8 cellular contexts compared by ENCODE assay signal in genomic region chr17:69327060-69327831, GRCh38. TPM values are rescaled to one million over a fixed set of nuclear protein-coding genes. Genes with fewer than 3 reads are reported as not detected.
DNase-seq lines count a peak whose midpoint lies in the region; ATAC-seq and TF ChIP-seq lines count a peak whose summit lies in the region.

A gene with protein sequence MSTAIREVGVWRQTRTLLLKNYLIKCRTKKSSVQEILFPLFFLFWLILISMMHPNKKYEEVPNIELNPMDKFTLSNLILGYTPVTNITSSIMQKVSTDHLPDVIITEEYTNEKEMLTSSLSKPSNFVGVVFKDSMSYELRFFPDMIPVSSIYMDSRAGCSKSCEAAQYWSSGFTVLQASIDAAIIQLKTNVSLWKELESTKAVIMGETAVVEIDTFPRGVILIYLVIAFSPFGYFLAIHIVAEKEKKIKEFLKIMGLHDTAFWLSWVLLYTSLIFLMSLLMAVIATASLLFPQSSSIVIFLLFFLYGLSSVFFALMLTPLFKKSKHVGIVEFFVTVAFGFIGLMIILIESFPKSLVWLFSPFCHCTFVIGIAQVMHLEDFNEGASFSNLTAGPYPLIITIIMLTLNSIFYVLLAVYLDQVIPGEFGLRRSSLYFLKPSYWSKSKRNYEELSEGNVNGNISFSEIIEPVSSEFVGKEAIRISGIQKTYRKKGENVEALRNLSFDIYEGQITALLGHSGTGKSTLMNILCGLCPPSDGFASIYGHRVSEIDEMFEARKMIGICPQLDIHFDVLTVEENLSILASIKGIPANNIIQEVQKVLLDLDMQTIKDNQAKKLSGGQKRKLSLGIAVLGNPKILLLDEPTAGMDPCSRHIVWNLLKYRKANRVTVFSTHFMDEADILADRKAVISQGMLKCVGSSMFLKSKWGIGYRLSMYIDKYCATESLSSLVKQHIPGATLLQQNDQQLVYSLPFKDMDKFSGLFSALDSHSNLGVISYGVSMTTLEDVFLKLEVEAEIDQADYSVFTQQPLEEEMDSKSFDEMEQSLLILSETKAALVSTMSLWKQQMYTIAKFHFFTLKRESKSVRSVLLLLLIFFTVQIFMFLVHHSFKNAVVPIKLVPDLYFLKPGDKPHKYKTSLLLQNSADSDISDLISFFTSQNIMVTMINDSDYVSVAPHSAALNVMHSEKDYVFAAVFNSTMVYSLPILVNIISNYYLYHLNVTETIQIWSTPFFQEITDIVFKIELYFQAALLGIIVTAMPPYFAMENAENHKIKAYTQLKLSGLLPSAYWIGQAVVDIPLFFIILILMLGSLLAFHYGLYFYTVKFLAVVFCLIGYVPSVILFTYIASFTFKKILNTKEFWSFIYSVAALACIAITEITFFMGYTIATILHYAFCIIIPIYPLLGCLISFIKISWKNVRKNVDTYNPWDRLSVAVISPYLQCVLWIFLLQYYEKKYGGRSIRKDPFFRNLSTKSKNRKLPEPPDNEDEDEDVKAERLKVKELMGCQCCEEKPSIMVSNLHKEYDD (N-terminal part only) (minus strand): TSS chr17:69327133. CDS start chr17:69314415, 12,718 bp downstream.

- peaks cover 8% of the 10 kb centered on the region for H3K27me3 Mint-ChIP-seq in HFFc6 (ENCODE audit: insufficient read depth)
- peaks cover 6% of the 10 kb centered on the region for H3K27me3 Mint-ChIP-seq in activated naive CD8-positive, alpha-beta T cell treated with anti-CD3 and anti-CD28 coated beads, Interleukin-2, amount 10 ng/mL, durations not matched to agents 7 days and 5 days
- peaks cover 9% of the 10 kb centered on the region for H3K27me3 Mint-ChIP-seq in osteocyte (ENCODE audit: unreplicated experiment)

- DNase-seq in GM06990 (ENCODE audit: extremely low read depth, insufficient read length): peak; percentile 99
- peak; percentile 81 for DNase-seq in HFFc6
- peak; percentile 62 for DNase-seq in NB4 (ENCODE audit: low read depth)
- DNase-seq in SKM-1 (lab: John Stamatoyannopoulos, UW; ENCODE audit: unreplicated experiment): peak; percentile 72
- peak; percentile 93 for DNase-seq in activated naive CD8-positive, alpha-beta T cell treated with anti-CD3 and anti-CD28 coated beads, Interleukin-2, amount 10 ng/mL, durations not matched to agents 7 days and 5 days
- DNase-seq in head of caudate nucleus: peak; percentile 53 to 94 (median 85)
- peak; percentile 89 for DNase-seq in osteocyte (ENCODE audit: extremely low spot score, unreplicated experiment)
- DNase-seq in thoracic aorta (ENCODE audit: low spot score): peak; percentile 21

- H3K4me3 ChIP-seq in GM06990 (replicated peaks; ENCODE audit: low read depth, low read length): peak within 1 kb of the TSS; percentile 90
- no peak within 1 kb of the TSS for H3K4me3 ChIP-seq in NB4 (ENCODE audit: low read depth, low read length)
- H3K4me3 ChIP-seq in thoracic aorta: peak within 1 kb of the TSS; percentile 94

- POLR2A ChIA-PET in activated naive CD8-positive, alpha-beta T cell treated with anti-CD3 and anti-CD28 coated beads, Interleukin-2, amount 10 ng/mL, durations not matched to agents 7 days and 5 days (lab: Charles Lee): interaction anchor here (0.6 to 1.4 kb wide), 4 partner anchors 8 to 87 kb away, joined by 3 to 5 read pairs (median 3); partner anchors contain the start of gene MAP2K6

- no peaks in the 10 kb centered on the region for H3K36me3 Mint-ChIP-seq in HFFc6 (ENCODE audit: low read depth)
- peaks cover 4% of the 10 kb centered on the region for H3K36me3 Mint-ChIP-seq in activated naive CD8-positive, alpha-beta T cell treated with anti-CD3 and anti-CD28 coated beads, Interleukin-2, amount 10 ng/mL, durations not matched to agents 7 days and 5 days
- peaks cover 4% of the 10 kb centered on the region for H3K36me3 Mint-ChIP-seq in osteocyte (ENCODE audit: unreplicated experiment)

- peak; percentile 97 for ATAC-seq in activated naive CD8-positive, alpha-beta T cell treated with anti-CD3 and anti-CD28 coated beads, Interleukin-2, amount 10 ng/mL, durations not matched to agents 7 days and 5 days (ENCODE audit: low read depth)
- peak; percentile 70 for ATAC-seq in thoracic aorta (ENCODE audit: insufficient number of reproducible peaks, low FRiP score, low read depth)

- H3K4me1 ChIP-seq in thoracic aorta (ENCODE audit: control insufficient read depth in 1 of 2, low read depth in 2 of 2): peaks cover 0 to 10% of the 10 kb centered on the region in 2 donors

- H3K27ac Mint-ChIP-seq in HFFc6: peak within 1 kb of the TSS; percentile 95
- peak within 1 kb of the TSS; percentile 99 for H3K27ac Mint-ChIP-seq in activated naive CD8-positive, alpha-beta T cell treated with anti-CD3 and anti-CD28 coated beads, Interleukin-2, amount 10 ng/mL, durations not matched to agents 7 days and 5 days
- peak within 1 kb of the TSS; percentile 91 for H3K27ac Mint-ChIP-seq in osteocyte (ENCODE audit: unreplicated experiment)

- no peak for TF ChIP-seq POLR2A in NB4 (IDR thresholded peaks at IDR 0.05; ENCODE audit: extremely low read depth, insufficient read length)

- H3K9me3 Mint-ChIP-seq in HFFc6 (no peaks in the 10 kb centered on the region), osteocyte (ENCODE audit: unreplicated experiment) (no peaks in the 10 kb centered on the region)
- H3K9me3 Mint-ChIP-seq in activated naive CD8-positive, alpha-beta T cell treated with anti-CD3 and anti-CD28 coated beads, Interleukin-2, amount 10 ng/mL, durations not matched to agents 7 days and 5 days: no peaks in the 10 kb centered on the region

- H3K4me3 Mint-ChIP-seq in HFFc6: peak within 1 kb of the TSS; percentile 96
- peak within 1 kb of the TSS; percentile 95 for H3K4me3 Mint-ChIP-seq in activated naive CD8-positive, alpha-beta T cell treated with anti-CD3 and anti-CD28 coated beads, Interleukin-2, amount 10 ng/mL, durations not matched to agents 7 days and 5 days
- peak within 1 kb of the TSS; percentile 94 for H3K4me3 Mint-ChIP-seq in osteocyte (ENCODE audit: unreplicated experiment)

- TF ChIP-seq CTCF in GM06990 (IDR thresholded peaks at IDR 0.05; ENCODE audit: insufficient read depth, low read length, poor library complexity, severe bottlenecking): no peak
- TF ChIP-seq CTCF in HFFc6 (IDR thresholded peaks at IDR 0.05): no peak
- TF ChIP-seq CTCF in NB4 (IDR thresholded peaks at IDR 0.05; ENCODE audit: low read depth, low read length): no peak
- TF ChIP-seq CTCF in osteocyte (IDR thresholded peaks at IDR 0.05): no peak
- no peak for TF ChIP-seq CTCF in thoracic aorta (IDR thresholded peaks at IDR 0.05)

- intact Hi-C loops in head of caudate nucleus (cut with DNase I): loop anchor here (10.0 kb wide), 1 partner anchor 198 kb away; no protein-coding TSS in a partner anchor

- H3K9me3 ChIP-seq in thoracic aorta: no peaks in the 10 kb centered on the region

- H3K27me3 ChIP-seq in GM06990 (replicated peaks; ENCODE audit: control insufficient read depth, insufficient read depth, low read length) (no peaks in the 10 kb centered on the region), thoracic aorta (replicated peaks; ENCODE audit: insufficient read depth) (no peaks in the 10 kb centered on the region)

- H3K27ac ChIP-seq in thoracic aorta: peak within 1 kb of the TSS; percentile 57

- H3K36me3 ChIP-seq in GM06990 (ENCODE audit: control insufficient read depth, insufficient read depth, low read length) (no peaks in the 10 kb centered on the region), thoracic aorta (no peaks in the 10 kb centered on the region)

- H3K4me1 Mint-ChIP-seq in HFFc6 (ENCODE audit: low read depth) (peaks cover 22% of the 10 kb centered on the region), osteocyte (ENCODE audit: unreplicated experiment) (peaks cover 14% of the 10 kb centered on the region)
- peaks cover 19% of the 10 kb centered on the region for H3K4me1 Mint-ChIP-seq in activated naive CD8-positive, alpha-beta T cell treated with anti-CD3 and anti-CD28 coated beads, Interleukin-2, amount 10 ng/mL, durations not matched to agents 7 days and 5 days

RNA-seq across cellular contexts. Expression of the gene that starts here (rescaled TPM):
- 1 to 10 TPM; 4.7 to 8.5 (median 5.3) TPM for total RNA-seq in HFFc6 (2021; fragmentation: NEBNext Ultra II Directional; extraction: Animal tissue kit (Norgen Biotek cat#: 25700))
- 10 to 100 TPM; 22.6 to 26.7 TPM for total RNA-seq in activated naive CD8-positive, alpha-beta T cell treated with anti-CD3 and anti-CD28 coated beads, Interleukin-2, amount 10 ng/mL, durations not matched to agents 7 days and 5 days
- total RNA-seq in osteocyte (15.9 and 18.9 TPM in 2 replicates), thoracic aorta (10 to 100 TPM in 1 of 2 donors, 1 to 10 TPM in 1; 9.1 to 46.2 TPM)

Comparison
In these comparisons a context has a peak if more than half of its experiments do, and no peak if none do; other contexts are left out.
1. DNase-seq: peak in every context shown above with its lines; median percentile 99 in GM06990; 93 in activated naive CD8-positive, alpha-beta T cell treated with anti-CD3 and anti-CD28 coated beads, Interleukin-2, amount 10 ng/mL, durations not matched to agents 7 days and 5 days; 89 in osteocyte; 85 in head of caudate nucleus; 81 in HFFc6; 72 in SKM-1; 62 in NB4; 21 in thoracic aorta.